In the genomic region with DNA sequence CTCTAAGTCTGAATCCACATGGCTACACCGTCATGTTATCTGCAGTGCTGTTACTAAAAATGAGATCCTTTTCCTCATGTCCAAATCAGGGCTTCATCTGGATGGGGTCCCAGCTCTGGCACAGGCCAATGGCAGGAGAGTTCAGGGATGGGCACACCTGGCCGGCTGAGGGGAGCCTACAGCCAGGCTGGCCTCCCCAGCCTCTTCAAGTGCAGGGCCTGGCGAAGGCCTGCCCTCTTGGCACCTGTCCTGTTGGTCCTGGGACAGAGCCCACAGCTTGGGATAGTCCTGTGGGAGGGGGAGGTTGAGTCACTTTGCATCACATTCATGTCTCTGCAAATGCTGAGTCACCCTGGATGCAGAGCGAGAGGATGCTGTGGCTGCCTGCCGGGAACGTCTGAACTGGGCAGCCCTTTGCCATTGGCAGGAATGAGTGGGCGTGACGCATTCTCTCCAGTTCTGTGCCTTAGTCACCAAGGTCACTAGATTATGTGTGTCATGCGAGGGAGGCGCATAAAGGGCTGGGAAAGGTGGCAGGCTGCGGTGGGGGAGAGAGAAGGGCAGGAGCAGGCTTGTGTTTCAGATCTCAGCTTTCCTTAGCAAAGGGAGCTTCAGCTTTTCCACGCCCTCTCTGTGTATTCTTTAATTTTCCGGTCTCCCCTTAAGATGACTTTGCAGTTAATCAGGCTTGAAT, we compare ENCODE assay signal across 1 cellular context.
TF ChIP-seq lines count a peak whose summit lies in the region.

No MANE protein-coding gene starts in this region.

TF ChIP-seq in K562, 482 proteins besides CTCF, POLR2A, EP300 and RAD21 (continued from another document):
- TF ChIP-seq, protein P1, sequence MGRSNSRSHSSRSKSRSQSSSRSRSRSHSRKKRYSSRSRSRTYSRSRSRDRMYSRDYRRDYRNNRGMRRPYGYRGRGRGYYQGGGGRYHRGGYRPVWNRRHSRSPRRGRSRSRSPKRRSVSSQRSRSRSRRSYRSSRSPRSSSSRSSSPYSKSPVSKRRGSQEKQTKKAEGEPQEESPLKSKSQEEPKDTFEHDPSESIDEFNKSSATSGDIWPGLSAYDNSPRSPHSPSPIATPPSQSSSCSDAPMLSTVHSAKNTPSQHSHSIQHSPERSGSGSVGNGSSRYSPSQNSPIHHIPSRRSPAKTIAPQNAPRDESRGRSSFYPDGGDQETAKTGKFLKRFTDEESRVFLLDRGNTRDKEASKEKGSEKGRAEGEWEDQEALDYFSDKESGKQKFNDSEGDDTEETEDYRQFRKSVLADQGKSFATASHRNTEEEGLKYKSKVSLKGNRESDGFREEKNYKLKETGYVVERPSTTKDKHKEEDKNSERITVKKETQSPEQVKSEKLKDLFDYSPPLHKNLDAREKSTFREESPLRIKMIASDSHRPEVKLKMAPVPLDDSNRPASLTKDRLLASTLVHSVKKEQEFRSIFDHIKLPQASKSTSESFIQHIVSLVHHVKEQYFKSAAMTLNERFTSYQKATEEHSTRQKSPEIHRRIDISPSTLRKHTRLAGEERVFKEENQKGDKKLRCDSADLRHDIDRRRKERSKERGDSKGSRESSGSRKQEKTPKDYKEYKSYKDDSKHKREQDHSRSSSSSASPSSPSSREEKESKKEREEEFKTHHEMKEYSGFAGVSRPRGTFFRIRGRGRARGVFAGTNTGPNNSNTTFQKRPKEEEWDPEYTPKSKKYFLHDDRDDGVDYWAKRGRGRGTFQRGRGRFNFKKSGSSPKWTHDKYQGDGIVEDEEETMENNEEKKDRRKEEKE (IDR thresholded peaks at IDR 0.05; ENCODE audit: borderline replicate concordance in 1 of 2, control insufficient read depth in 1 of 2, low read depth in 2 of 2, low read length in 1 of 2), result no peak
- TF ChIP-seq, protein P2, sequence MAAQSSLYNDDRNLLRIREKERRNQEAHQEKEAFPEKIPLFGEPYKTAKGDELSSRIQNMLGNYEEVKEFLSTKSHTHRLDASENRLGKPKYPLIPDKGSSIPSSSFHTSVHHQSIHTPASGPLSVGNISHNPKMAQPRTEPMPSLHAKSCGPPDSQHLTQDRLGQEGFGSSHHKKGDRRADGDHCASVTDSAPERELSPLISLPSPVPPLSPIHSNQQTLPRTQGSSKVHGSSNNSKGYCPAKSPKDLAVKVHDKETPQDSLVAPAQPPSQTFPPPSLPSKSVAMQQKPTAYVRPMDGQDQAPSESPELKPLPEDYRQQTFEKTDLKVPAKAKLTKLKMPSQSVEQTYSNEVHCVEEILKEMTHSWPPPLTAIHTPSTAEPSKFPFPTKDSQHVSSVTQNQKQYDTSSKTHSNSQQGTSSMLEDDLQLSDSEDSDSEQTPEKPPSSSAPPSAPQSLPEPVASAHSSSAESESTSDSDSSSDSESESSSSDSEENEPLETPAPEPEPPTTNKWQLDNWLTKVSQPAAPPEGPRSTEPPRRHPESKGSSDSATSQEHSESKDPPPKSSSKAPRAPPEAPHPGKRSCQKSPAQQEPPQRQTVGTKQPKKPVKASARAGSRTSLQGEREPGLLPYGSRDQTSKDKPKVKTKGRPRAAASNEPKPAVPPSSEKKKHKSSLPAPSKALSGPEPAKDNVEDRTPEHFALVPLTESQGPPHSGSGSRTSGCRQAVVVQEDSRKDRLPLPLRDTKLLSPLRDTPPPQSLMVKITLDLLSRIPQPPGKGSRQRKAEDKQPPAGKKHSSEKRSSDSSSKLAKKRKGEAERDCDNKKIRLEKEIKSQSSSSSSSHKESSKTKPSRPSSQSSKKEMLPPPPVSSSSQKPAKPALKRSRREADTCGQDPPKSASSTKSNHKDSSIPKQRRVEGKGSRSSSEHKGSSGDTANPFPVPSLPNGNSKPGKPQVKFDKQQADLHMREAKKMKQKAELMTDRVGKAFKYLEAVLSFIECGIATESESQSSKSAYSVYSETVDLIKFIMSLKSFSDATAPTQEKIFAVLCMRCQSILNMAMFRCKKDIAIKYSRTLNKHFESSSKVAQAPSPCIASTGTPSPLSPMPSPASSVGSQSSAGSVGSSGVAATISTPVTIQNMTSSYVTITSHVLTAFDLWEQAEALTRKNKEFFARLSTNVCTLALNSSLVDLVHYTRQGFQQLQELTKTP (IDR thresholded peaks at IDR 0.05; ENCODE audit: low read depth in 1 of 2, partially characterized antibody in 2 of 2), result no peak
- TF ChIP-seq, protein P3, sequence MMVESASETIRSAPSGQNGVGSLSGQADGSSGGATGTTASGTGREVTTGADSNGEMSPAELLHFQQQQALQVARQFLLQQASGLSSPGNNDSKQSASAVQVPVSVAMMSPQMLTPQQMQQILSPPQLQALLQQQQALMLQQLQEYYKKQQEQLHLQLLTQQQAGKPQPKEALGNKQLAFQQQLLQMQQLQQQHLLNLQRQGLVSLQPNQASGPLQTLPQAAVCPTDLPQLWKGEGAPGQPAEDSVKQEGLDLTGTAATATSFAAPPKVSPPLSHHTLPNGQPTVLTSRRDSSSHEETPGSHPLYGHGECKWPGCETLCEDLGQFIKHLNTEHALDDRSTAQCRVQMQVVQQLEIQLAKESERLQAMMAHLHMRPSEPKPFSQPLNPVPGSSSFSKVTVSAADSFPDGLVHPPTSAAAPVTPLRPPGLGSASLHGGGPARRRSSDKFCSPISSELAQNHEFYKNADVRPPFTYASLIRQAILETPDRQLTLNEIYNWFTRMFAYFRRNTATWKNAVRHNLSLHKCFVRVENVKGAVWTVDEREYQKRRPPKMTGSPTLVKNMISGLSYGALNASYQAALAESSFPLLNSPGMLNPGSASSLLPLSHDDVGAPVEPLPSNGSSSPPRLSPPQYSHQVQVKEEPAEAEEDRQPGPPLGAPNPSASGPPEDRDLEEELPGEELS (CRISPR knock-in tag; IDR thresholded peaks at IDR 0.05; ENCODE audit: borderline replicate concordance), result no peak
- TF ChIP-seq, protein P4, sequence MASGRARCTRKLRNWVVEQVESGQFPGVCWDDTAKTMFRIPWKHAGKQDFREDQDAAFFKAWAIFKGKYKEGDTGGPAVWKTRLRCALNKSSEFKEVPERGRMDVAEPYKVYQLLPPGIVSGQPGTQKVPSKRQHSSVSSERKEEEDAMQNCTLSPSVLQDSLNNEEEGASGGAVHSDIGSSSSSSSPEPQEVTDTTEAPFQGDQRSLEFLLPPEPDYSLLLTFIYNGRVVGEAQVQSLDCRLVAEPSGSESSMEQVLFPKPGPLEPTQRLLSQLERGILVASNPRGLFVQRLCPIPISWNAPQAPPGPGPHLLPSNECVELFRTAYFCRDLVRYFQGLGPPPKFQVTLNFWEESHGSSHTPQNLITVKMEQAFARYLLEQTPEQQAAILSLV (tag; IDR thresholded peaks at IDR 0.05), result no peak
- TF ChIP-seq IRF2 (CRISPR knock-in tag; IDR thresholded peaks at IDR 0.05) (no peak), GTF2A2 (tag; IDR thresholded peaks at IDR 0.05) (no peak), SP1 (CRISPR knock-in tag; IDR thresholded peaks at IDR 0.05) (peak; percentile 39; the same call in 1 of the 2 replicates)
TF ChIP-seq in K562: peak in this region for 86.
